In the genomic region with DNA sequence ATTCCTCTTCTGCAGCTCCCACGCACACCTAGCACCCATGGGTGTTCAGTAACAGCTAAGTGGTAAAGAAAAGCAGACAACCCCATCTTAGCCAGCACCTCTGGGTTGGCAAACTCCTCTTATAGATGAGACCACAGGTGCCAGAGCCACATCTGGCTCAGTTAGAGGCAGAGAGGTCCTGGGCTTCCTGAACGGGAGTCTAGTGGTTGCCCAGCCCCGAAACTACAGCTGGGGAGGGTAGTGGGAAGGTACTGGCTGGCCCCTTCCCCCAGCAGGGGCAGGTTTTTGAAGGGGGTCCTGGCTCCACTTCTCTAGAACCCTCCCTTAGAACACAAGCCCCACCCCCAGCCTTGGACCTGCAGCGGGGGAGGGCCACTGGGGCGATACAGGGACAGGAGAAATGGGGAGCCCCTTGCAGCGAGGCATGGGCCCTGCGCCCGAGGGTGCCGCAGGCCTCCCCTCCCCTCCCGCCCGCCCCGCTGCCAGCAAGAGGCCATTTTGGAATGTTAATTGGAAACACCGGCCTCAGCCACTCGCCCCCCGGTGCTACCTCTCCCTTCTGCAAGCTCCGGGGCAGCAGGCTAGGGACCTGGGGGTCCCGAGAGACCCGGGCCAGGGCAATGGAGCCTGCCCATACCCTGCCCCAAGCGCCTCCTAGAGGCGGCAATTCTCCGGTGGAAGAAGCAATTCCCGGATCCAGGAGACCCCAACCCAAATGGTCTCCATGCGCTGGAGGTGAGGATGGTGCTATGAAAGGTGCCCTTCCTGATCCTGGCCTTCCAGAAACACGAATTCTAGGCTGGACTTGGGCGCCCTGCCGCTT, we compare ENCODE assay signal across 8 cellular contexts. TPM values are rescaled to one million over a fixed set of nuclear protein-coding genes. Genes with fewer than 3 reads are reported as not detected.
DNase-seq lines count a peak whose midpoint lies in the region; ATAC-seq and TF ChIP-seq lines count a peak whose summit lies in the region.

No MANE protein-coding gene starts in this region.

- H3K27ac ChIP-seq in SK-N-SH (ENCODE audit: low read depth in 2 of 2, low read length in 1 of 2), result peak overlapping the region; percentile 88 to 93
- H3K27ac ChIP-seq in naive thymus-derived CD4-positive, alpha-beta T cell (ENCODE audit: low read depth, low read length), result peak overlapping the region; percentile 80

- H4K20me1 ChIP-seq in SK-N-SH (ENCODE audit: insufficient read depth), result no peaks in the 10 kb centered on the region

- H3F3A ChIP-seq in SK-N-SH (replicated peaks; ENCODE audit: insufficient read depth), result peaks cover 24% of the 10 kb centered on the region

- peaks cover 67% of the 10 kb centered on the region for H3K79me2 ChIP-seq in SK-N-SH (ENCODE audit: insufficient read depth)

- CTCF ChIA-PET in SK-N-SH (lab: Yijun Ruan, JAX), result interaction anchor here (0.6 to 29.9 kb wide), 21 partner anchors 10 to 118 kb away, joined by 3 to 983 read pairs (median 6); partner anchors contain the start of genes ABHD14B and RPL29
- CTCF ChIA-PET in naive thymus-derived CD4-positive, alpha-beta T cell (lab: Charles Lee), result interaction anchor here (0.5 to 6.4 kb wide), 9 partner anchors 10 to 113 kb away, joined by 3 to 70 read pairs (median 4); partner anchors contain the start of genes PARP3 and RRP9

- TF ChIP-seq RAD21 in SK-N-SH (IDR thresholded peaks at IDR 0.05; ENCODE audit: low read length), result peak; percentile 16; the same call in 1 of the 2 replicates

- DNase-seq in SK-N-SH (peak; percentile 71), DMS 273 (lab: John Stamatoyannopoulos, UW; ENCODE audit: unreplicated experiment) (no peak), NOMO-1 treated with DMSO at 0.1 percent for 48 hours (lab: John Stamatoyannopoulos, UW; ENCODE audit: unreplicated experiment) (no peak)
- DNase-seq in naive thymus-derived CD4-positive, alpha-beta T cell, result peak in 4 of 9 donors; percentile 17 to 42 (median 20)
- no peak for DNase-seq in effector CD4-positive, alpha-beta T cell

- no peaks in the 10 kb centered on the region for H3K9me3 ChIP-seq in SK-N-SH
- H3K9me3 ChIP-seq in naive thymus-derived CD4-positive, alpha-beta T cell (ENCODE audit: control insufficient read depth in 2 of 3, low read length in 3 of 3), result no peaks in the 10 kb centered on the region

- H3K9me2 ChIP-seq in SK-N-SH, result no peaks in the 10 kb centered on the region

- peak overlapping the region; percentile 87 for H3K27ac Mint-ChIP-seq in dendritic cell treated with granulocyte-macrophage colony-stimulating factor and Interleukin-4, amounts not matched to agents 40 ng/mL and 50 ng/mL, for 4 days
- H3K27ac Mint-ChIP-seq in naive thymus-derived CD4-positive, alpha-beta T cell, result peak overlapping the region; percentile 65 to 99 (median 93)

- H3K4me3 Mint-ChIP-seq in dendritic cell treated with granulocyte-macrophage colony-stimulating factor and Interleukin-4, amounts not matched to agents 40 ng/mL and 50 ng/mL, for 4 days, result peak overlapping the region; percentile 86
- H3K4me3 Mint-ChIP-seq in naive thymus-derived CD4-positive, alpha-beta T cell, result peak overlapping the region; percentile 87 to 97 (median 92)

- no peak for ATAC-seq in naive thymus-derived CD4-positive, alpha-beta T cell
- no peak for ATAC-seq in HG03378 (IDR thresholded peaks at IDR 0.05; ENCODE audit: unreplicated experiment)

- H3K4me2 ChIP-seq in SK-N-SH, result peak overlapping the region; percentile 91

- peak; percentile 36; the same call in 1 of the 2 replicates for TF ChIP-seq CTCF in GM12874 (IDR thresholded peaks at IDR 0.05; ENCODE audit: insufficient read depth, low read depth, low read length)
- TF ChIP-seq CTCF in SK-N-SH (IDR thresholded peaks at IDR 0.05), result peak; percentile 46

- POLR2A ChIA-PET in SK-N-SH (lab: Yijun Ruan, JAX), result interaction anchor here (1.1 to 6.5 kb wide), 8 partner anchors 13 to 100 kb away, joined by 3 to 86 read pairs (median 21); partner anchors contain the start of gene POC1A
- POLR2A ChIA-PET in naive thymus-derived CD4-positive, alpha-beta T cell (lab: Charles Lee), result interaction anchor here (0.9 to 5.2 kb wide), 8 partner anchors 11 to 555 kb away, joined by 3 to 33 read pairs (median 5); partner anchors contain the start of genes DCAF1, PARP3 and RPL29

- H3K4me1 Mint-ChIP-seq in dendritic cell treated with granulocyte-macrophage colony-stimulating factor and Interleukin-4, amounts not matched to agents 40 ng/mL and 50 ng/mL, for 4 days (ENCODE audit: low read depth), result peaks cover 75% of the 10 kb centered on the region
- H3K4me1 Mint-ChIP-seq in naive thymus-derived CD4-positive, alpha-beta T cell, result peaks cover 38 to 60% (median 45%) of the 10 kb centered on the region in 7 donors

- peaks cover 17 to 75% of the 10 kb centered on the region in 2 experiments for H3K4me1 ChIP-seq in SK-N-SH (ENCODE audit: control insufficient read depth in 1 of 2, insufficient read depth in 2 of 2, low read depth in 1 of 2, low read length in 1 of 2)
- peaks cover 57% of the 10 kb centered on the region in 2 donors for H3K4me1 ChIP-seq in naive thymus-derived CD4-positive, alpha-beta T cell (ENCODE audit: control insufficient read depth in 2 of 2, insufficient read depth in 2 of 2, low read length in 2 of 2)

- TF ChIP-seq EP300 in SK-N-SH (IDR thresholded peaks at IDR 0.05; ENCODE audit: borderline replicate concordance in 1 of 2, low read depth in 1 of 2, low read length in 1 of 2), result no peak

- 11% methylated on average over 18 of the region's 26 CpGs for WGBS in SK-N-SH (ENCODE audit: low lambda C conversion rate)

- H3K4me3 ChIP-seq in SK-N-SH (ENCODE audit: low read depth in 2 of 2, low read length in 1 of 2), result peak overlapping the region; percentile 94 to 100
- H3K4me3 ChIP-seq in naive thymus-derived CD4-positive, alpha-beta T cell (ENCODE audit: low read length), result peak overlapping the region; percentile 77

- H3K9me3 Mint-ChIP-seq in dendritic cell treated with granulocyte-macrophage colony-stimulating factor and Interleukin-4, amounts not matched to agents 40 ng/mL and 50 ng/mL, for 4 days, result no peaks in the 10 kb centered on the region
- H3K9me3 Mint-ChIP-seq in naive thymus-derived CD4-positive, alpha-beta T cell, result peaks cover 0 to 3% (median 0%) of the 10 kb centered on the region in 11 donors

- intact Hi-C loops in dendritic cell treated with granulocyte-macrophage colony-stimulating factor and Interleukin-4, amounts not matched to agents 40 ng/mL and 50 ng/mL, for 4 days (cut with micrococcal nuclease), result loop anchor here (1.0 to 5.0 kb wide), 3 partner anchors 53 to 113 kb away; partner anchors contain the start of genes PARP3 and RRP9
- intact Hi-C loops in naive thymus-derived CD4-positive, alpha-beta T cell (cut with micrococcal nuclease), result loop anchor here (5.0 to 10.0 kb wide), 10 partner anchors 67 to 1818 kb away; partner anchors contain the start of genes ALAS1 (in 1 of the 2), CISH (in 1 of the 2), GLT8D1 (in 1 of the 2) and GNAI2 (in 1 of the 2)

- peaks cover 3% of the 10 kb centered on the region for H3K27me3 Mint-ChIP-seq in dendritic cell treated with granulocyte-macrophage colony-stimulating factor and Interleukin-4, amounts not matched to agents 40 ng/mL and 50 ng/mL, for 4 days
- H3K27me3 Mint-ChIP-seq in naive thymus-derived CD4-positive, alpha-beta T cell, result peaks cover 0 to 4% (median 0%) of the 10 kb centered on the region in 5 donors

- no peaks in the 10 kb centered on the region for H3K27me3 ChIP-seq in SK-N-SH (ENCODE audit: insufficient read depth)
- H3K27me3 ChIP-seq in naive thymus-derived CD4-positive, alpha-beta T cell (ENCODE audit: control insufficient read depth in 2 of 2, insufficient read depth in 2 of 2, low read length in 2 of 2), result no peaks in the 10 kb centered on the region

- no peak overlapping the region for H2AFZ ChIP-seq in SK-N-SH (ENCODE audit: low read depth)

- peaks cover 20 to 38% of the 10 kb centered on the region in 2 experiments for H3K36me3 ChIP-seq in SK-N-SH (replicated peaks in 1 of 2; ENCODE audit: control insufficient read depth in 1 of 2, insufficient read depth in 2 of 2, low read length in 1 of 2)
- peaks cover 3 to 19% (median 9%) of the 10 kb centered on the region in 3 experiments for H3K36me3 ChIP-seq in naive thymus-derived CD4-positive, alpha-beta T cell (ENCODE audit: control insufficient read depth in 2 of 3, insufficient read depth in 3 of 3, low read length in 3 of 3)

- peak overlapping the region; percentile 95 for H3K9ac ChIP-seq in SK-N-SH

- H3K36me3 Mint-ChIP-seq in dendritic cell treated with granulocyte-macrophage colony-stimulating factor and Interleukin-4, amounts not matched to agents 40 ng/mL and 50 ng/mL, for 4 days (ENCODE audit: low read depth), result peaks cover 60% of the 10 kb centered on the region
- peaks cover 0 to 24% (median 5%) of the 10 kb centered on the region in 5 donors for H3K36me3 Mint-ChIP-seq in naive thymus-derived CD4-positive, alpha-beta T cell

TF ChIP-seq in SK-N-SH, 30 proteins besides CTCF, POLR2A, EP300 and RAD21:
- TF ChIP-seq YY1 (IDR thresholded peaks at IDR 0.05; ENCODE audit: low read depth) (peak; percentile 73), TCF12 (IDR thresholded peaks at IDR 0.05) (peak; percentile 34; the same call in 1 of the 2 replicates), SMC3 (IDR thresholded peaks at IDR 0.05; ENCODE audit: low read depth, low read length) (peak; percentile 5; the same call in 1 of the 2 replicates), RCOR1 (IDR thresholded peaks at IDR 0.05; ENCODE audit: low read length) (no peak)

RNA-seq across cellular contexts. Expression of gene DUSP7, which starts 1.5 kb away (rescaled TPM):
- polyA plus RNA-seq in SK-N-SH (2012; rRNA removed), result 24.3 and 25.8 TPM in 2 replicates
- 13.1 and 20.1 TPM in 2 replicates for polyA plus RNA-seq in SK-N-SH (2012; cell fraction: cytosol; rRNA removed)
- 14.4 and 15.6 TPM in 2 replicates for polyA plus RNA-seq in SK-N-SH (2012; cell fraction: nucleus; rRNA removed)
- 10 to 100 TPM; 12.6 to 41.5 (median 40.4) TPM for total RNA-seq in naive thymus-derived CD4-positive, alpha-beta T cell
- 1 to 10 TPM; 4.9 to 6.9 TPM for polyA plus RNA-seq in naive thymus-derived CD4-positive, alpha-beta T cell

RNA-seq across cellular contexts. Expression of gene RPL29, which starts 59.2 kb away (rescaled TPM):
- 3,173 and 3,642 TPM in 2 replicates for polyA plus RNA-seq in SK-N-SH (2012; rRNA removed)
- polyA plus RNA-seq in SK-N-SH (2012; cell fraction: cytosol; rRNA removed), result 2,707 and 3,782 TPM in 2 replicates
- 883 and 941 TPM in 2 replicates for polyA plus RNA-seq in SK-N-SH (2012; cell fraction: nucleus; rRNA removed)
- 1,000 to 10,000 TPM; 1,152 to 1,744 (median 1,537) TPM for total RNA-seq in naive thymus-derived CD4-positive, alpha-beta T cell
- polyA plus RNA-seq in naive thymus-derived CD4-positive, alpha-beta T cell, result 1,000 to 10,000 TPM; 1,720 to 2,133 TPM
